Comparison of ENCODE assay signal across 27 cellular contexts in the genomic region with DNA sequence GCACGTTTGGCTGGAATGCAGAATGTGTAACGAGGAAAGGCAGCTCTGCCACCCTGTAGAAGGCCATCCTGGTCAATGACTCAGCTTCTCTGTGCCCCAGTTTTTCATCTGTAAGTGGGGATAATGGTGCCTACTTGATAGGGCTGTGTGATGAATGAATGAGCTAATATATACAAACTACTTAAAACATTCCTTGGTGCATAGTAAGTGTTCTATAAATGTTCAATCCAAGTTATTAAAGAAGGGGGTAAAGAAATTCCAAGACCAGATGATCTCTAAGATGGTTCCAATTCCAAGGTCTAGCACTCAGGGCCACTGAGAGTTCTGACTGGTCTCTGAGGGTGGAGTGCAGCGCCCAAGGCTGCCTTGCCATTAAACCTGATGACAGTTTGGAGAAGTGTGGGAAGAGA. TPM values are rescaled to one million over a fixed set of nuclear protein-coding genes. Genes with fewer than 3 reads are reported as not detected.
DNase-seq lines count a peak whose midpoint lies in the region; ATAC-seq, FAIRE-seq and TF ChIP-seq lines count a peak whose summit lies in the region.
"Had no signal": no experiment of that assay in that cellular context is flagged by ENCODE, and none has a peak within 500 bp of the region (broad histone marks: within the 10 kb centered on the region; RNA-seq: fewer than 3 reads in every experiment).

No MANE protein-coding gene starts in this region.

- no peak for FAIRE-seq in pancreas (lab: Jason Lieb, UNC)
- FAIRE-seq: A549, endometrium, kidney had no signal

- intact Hi-C loops in pancreas (cut with DNase I) = no loop called here

- H3K79me1 ChIP-seq in mesenchymal stem cell (replicated peaks; ENCODE audit: low read length, poor library complexity, severe bottlenecking) = peaks cover 2% of the 10 kb centered on the region

- H4K8ac ChIP-seq in mesenchymal stem cell (ENCODE audit: low read length) = peak overlapping the region; percentile 89

- peak overlapping the region in 1 of 2 experiments; percentile 21 for H3K4ac ChIP-seq in mesenchymal stem cell (ENCODE audit: low read depth in 1 of 2, low read length in 2 of 2)

- H3K4me2 ChIP-seq in mesenchymal stem cell (ENCODE audit: low read length, poor library complexity, severe bottlenecking) = no peak overlapping the region
- H3K4me2 ChIP-seq: A549 had no signal

- H3K9me3 ChIP-seq in mesenchymal stem cell (ENCODE audit: control insufficient read depth, low read length) (no peaks in the 10 kb centered on the region), pancreas (no peaks in the 10 kb centered on the region)
- H3K9me3 ChIP-seq: A549, colonic mucosa, prostate gland, SJCRH30, stomach, upper lobe of left lung had no signal

- DNase-seq in AG08395 (ENCODE audit: low spot score) (peak; percentile 55), HCEC 1CT (peak; percentile 83), mesenchymal stem cell (peak; percentile 75), caudate nucleus (lab: John Stamatoyannopoulos, UW) (no peak), omental fat pad (ENCODE audit: low spot score) (no peak), cerebellar cortex (ENCODE audit: low spot score) (no peak), pancreas (no peak)
- DNase-seq: activated CD4-positive, CD25-positive, alpha-beta regulatory T cell treated with anti-CD3 and anti-CD28 coated beads, Interleukin-2, amount 50 U/mL, for 72 hours; CD8-positive, alpha-beta T cell; colonic mucosa; DMS79; foreskin keratinocyte; hypothalamus; kidney; naive B cell; NCI-H1417 treated with DMSO at 0.1 percent for 48 hours; NCI-H2171 treated with DMSO at 0.1 percent for 48 hours; PC-3; SJCRH30; stimulated activated CD4-positive, alpha-beta T cell treated with anti-CD3 and anti-CD28 coated beads, Interleukin-4, amount 100 ng/mL, for 1 hour; stomach; upper lobe of left lung had no signal

- H3K9ac ChIP-seq in mesenchymal stem cell (ENCODE audit: low read length) = no peak overlapping the region

- H3K18ac ChIP-seq in mesenchymal stem cell (ENCODE audit: low read depth in 1 of 2, low read length in 2 of 2) = peak overlapping the region; percentile 57 to 84

- no peak overlapping the region for H3K23ac ChIP-seq in mesenchymal stem cell (ENCODE audit: low read length in 2 of 2)

- TF ChIP-seq CTCF in omental fat pad (IDR thresholded peaks at IDR 0.05) (no peak), pancreas (IDR thresholded peaks at IDR 0.05) (no peak)

- H3K4me1 ChIP-seq in mesenchymal stem cell (ENCODE audit: control insufficient read depth, insufficient read depth, low read depth, low read length) (peaks cover 6% of the 10 kb centered on the region), pancreas (peaks cover 0 to 7% (median 0%) of the 10 kb centered on the region in 3 donors)
- H3K4me1 ChIP-seq: colonic mucosa, foreskin keratinocyte, prostate gland, upper lobe of left lung had no signal

- H2BK5ac ChIP-seq in mesenchymal stem cell (ENCODE audit: low read depth, low read length, poor library complexity, severe bottlenecking) = peak overlapping the region; percentile 33

- H4K91ac ChIP-seq in mesenchymal stem cell (ENCODE audit: low read length) = peak overlapping the region; percentile 63

- H2AK5ac ChIP-seq in mesenchymal stem cell (ENCODE audit: low read length, severe bottlenecking) = peak overlapping the region; percentile 86

- H3K27ac ChIP-seq in mesenchymal stem cell (ENCODE audit: low read length, poor library complexity, severe bottlenecking) (peak overlapping the region; percentile 36), caudate nucleus (ENCODE audit: low read depth, low read length) (no peak overlapping the region), pancreas (no peak overlapping the region)
- H3K27ac ChIP-seq: A549, colonic mucosa, foreskin keratinocyte, prostate gland, SJCRH30, stomach, upper lobe of left lung had no signal

- 7% methylated on average over 3 of the region's 3 CpGs for WGBS in mesenchymal stem cell
- 72 to 78% methylated on average over 3 of the region's 3 CpGs for WGBS in pancreas, 2 donors

- H2BK120ac ChIP-seq in mesenchymal stem cell (ENCODE audit: low read depth, low read length) = no peak overlapping the region

- H3K4me3 ChIP-seq in mesenchymal stem cell (ENCODE audit: insufficient read depth in 1 of 2, low read depth in 1 of 2, low read length in 2 of 2) = no peak overlapping the region
- no peak overlapping the region for H3K4me3 ChIP-seq in pancreas
- H3K4me3 ChIP-seq: A549, colonic mucosa, prostate gland, SJCRH30, skin epidermis, stomach, upper lobe of left lung had no signal

- no peak overlapping the region for H3K14ac ChIP-seq in mesenchymal stem cell (ENCODE audit: low read length in 2 of 2)

- no peaks in the 10 kb centered on the region for H3K36me3 ChIP-seq in mesenchymal stem cell (ENCODE audit: control insufficient read depth in 1 of 2, insufficient read depth in 2 of 2, low read depth in 1 of 2, low read length in 2 of 2)
- no peaks in the 10 kb centered on the region for H3K36me3 ChIP-seq in pancreas
- H3K36me3 ChIP-seq: colonic mucosa, prostate gland, SJCRH30, stomach, upper lobe of left lung had no signal

- peak overlapping the region; percentile 41 to 95 for H2BK12ac ChIP-seq in mesenchymal stem cell (ENCODE audit: low read length in 2 of 2)

- H3K27me3 ChIP-seq in mesenchymal stem cell (ENCODE audit: control insufficient read depth in 1 of 2, insufficient read depth in 1 of 2, low read length in 2 of 2) (no peaks in the 10 kb centered on the region), pancreas (no peaks in the 10 kb centered on the region)
- H3K27me3 ChIP-seq: colonic mucosa, foreskin keratinocyte, SJCRH30, stomach, upper lobe of left lung had no signal

- H2BK15ac ChIP-seq in mesenchymal stem cell (ENCODE audit: low read depth, poor library complexity, severe bottlenecking) = peak overlapping the region; percentile 54

- ATAC-seq in SK-N-SH treated with all-trans-retinoic acid at 6 μM for 48 hours = peak; percentile 78
- ATAC-seq in omental fat pad (ENCODE audit: low FRiP score) = no peak
- ATAC-seq in pancreas = no peak
- ATAC-seq: A549; CD8-positive, alpha-beta T cell; foreskin keratinocyte; PC-3 had no signal

- peak overlapping the region; percentile 18 for H2AFZ ChIP-seq in mesenchymal stem cell (ENCODE audit: low read depth, low read length)

TF ChIP-seq in SK-N-SH treated with all-trans-retinoic acid at 6 μM for 48 hours, 23 proteins besides CTCF, POLR2A, EP300 and RAD21:
- TF ChIP-seq ZNF70 (CRISPR knock-in tag; IDR thresholded peaks at IDR 0.05) = no peak
- no peak for TF ChIP-seq SNAI2 (CRISPR knock-in tag; IDR thresholded peaks at IDR 0.05)
- no peak for TF ChIP-seq PPARA (CRISPR knock-in tag; IDR thresholded peaks at IDR 0.05; ENCODE audit: borderline replicate concordance)
- TF ChIP-seq, protein P1, sequence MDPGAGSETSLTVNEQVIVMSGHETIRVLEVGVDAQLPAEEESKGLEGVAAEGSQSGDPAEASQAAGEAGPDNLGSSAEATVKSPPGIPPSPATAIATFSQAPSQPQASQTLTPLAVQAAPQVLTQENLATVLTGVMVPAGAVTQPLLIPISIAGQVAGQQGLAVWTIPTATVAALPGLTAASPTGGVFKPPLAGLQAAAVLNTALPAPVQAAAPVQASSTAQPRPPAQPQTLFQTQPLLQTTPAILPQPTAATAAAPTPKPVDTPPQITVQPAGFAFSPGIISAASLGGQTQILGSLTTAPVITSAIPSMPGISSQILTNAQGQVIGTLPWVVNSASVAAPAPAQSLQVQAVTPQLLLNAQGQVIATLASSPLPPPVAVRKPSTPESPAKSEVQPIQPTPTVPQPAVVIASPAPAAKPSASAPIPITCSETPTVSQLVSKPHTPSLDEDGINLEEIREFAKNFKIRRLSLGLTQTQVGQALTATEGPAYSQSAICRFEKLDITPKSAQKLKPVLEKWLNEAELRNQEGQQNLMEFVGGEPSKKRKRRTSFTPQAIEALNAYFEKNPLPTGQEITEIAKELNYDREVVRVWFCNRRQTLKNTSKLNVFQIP (CRISPR knock-in tag; IDR thresholded peaks at IDR 0.05; ENCODE audit: borderline replicate concordance, low read depth) = no peak
- no peak for TF ChIP-seq ZC3H10 (CRISPR knock-in tag; IDR thresholded peaks at IDR 0.05)
- no peak for TF ChIP-seq BACH2 (CRISPR knock-in tag; IDR thresholded peaks at IDR 0.05; ENCODE audit: borderline replicate concordance)
- TF ChIP-seq GLIS3 (CRISPR knock-in tag; IDR thresholded peaks at IDR 0.05) = no peak
TF ChIP-seq in SK-N-SH treated with all-trans-retinoic acid at 6 μM for 48 hours: peak in this region for 0.

RNA-seq across cellular contexts. Expression of a gene that starts 54.2 kb away (rescaled TPM):
- 92.4 TPM for polyA plus RNA-seq in mesenchymal stem cell (2013, experiment 1 of 2)
- 92.2 TPM for polyA plus RNA-seq in mesenchymal stem cell (2013, experiment 2 of 2)
- total RNA-seq in omental fat pad = 10 to 100 TPM; 13.5 to 25.7 (median 19.3) TPM
- total RNA-seq in pancreas = 10 to 100 TPM in 1 of 6 donors, 1 to 10 TPM in 5; 2.9 to 20.3 (median 7.1) TPM
- 1 to 10 TPM; 2.8 to 3.5 TPM for polyA plus RNA-seq in pancreas

Comparison
In these comparisons a context has a peak if more than half of its experiments do, and no peak if none do; other contexts are left out.
1. DNase-seq: peak in AG08395 (single experiment), HCEC 1CT (single experiment) and mesenchymal stem cell (single experiment); none in caudate nucleus (0 of 61), omental fat pad (single experiment), cerebellar cortex (single experiment) and pancreas (0 of 6).